23 cellular contexts compared by ENCODE assay signal in the genomic region with DNA sequence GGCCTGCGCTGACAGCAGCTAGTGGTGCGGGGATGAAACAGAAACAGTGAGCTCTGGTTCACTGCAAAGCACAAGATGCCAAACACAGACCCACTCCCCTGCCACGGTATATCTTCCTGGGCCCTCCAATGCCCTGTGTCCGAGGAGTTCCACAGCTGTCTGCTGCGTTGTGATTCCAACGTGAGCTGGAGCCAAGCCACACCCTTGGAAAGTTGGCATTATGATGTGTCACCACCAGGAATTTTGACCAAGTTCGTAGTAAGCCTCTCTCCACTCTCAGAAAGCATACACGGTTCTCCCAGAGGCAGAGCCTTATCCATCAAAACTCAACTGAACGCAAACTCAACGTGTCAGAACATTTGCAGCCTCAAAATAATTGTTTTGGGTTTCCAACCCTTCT. TPM values are rescaled to one million over a fixed set of nuclear protein-coding genes. Genes with fewer than 3 reads are reported as not detected.
DNase-seq lines count a peak whose midpoint lies in the region; ATAC-seq and TF ChIP-seq lines count a peak whose summit lies in the region.
"Had no signal": no experiment of that assay in that cellular context is flagged by ENCODE, and none has a peak within 500 bp of the region (broad histone marks: within the 10 kb centered on the region; RNA-seq: fewer than 3 reads in every experiment).

No MANE protein-coding gene starts in this region.

- H3K4me2 ChIP-seq in SK-N-SH (no peak overlapping the region), skeletal muscle satellite cell (ENCODE audit: low read length) (peak overlapping the region; percentile 29)

- H3K27ac Mint-ChIP-seq in T-helper 2 cell treated with Interferon-gamma antibody and Interleukin-4, amounts not matched to agents 5 μg/mL and 100 μg/mL, for 36 hours: no peak overlapping the region
- peak overlapping the region in 3 of 9 donors; percentile 12 to 48 (median 25) for H3K27ac Mint-ChIP-seq in naive thymus-derived CD4-positive, alpha-beta T cell
- H3K27ac Mint-ChIP-seq: dendritic cell treated with granulocyte-macrophage colony-stimulating factor and Interleukin-4, amounts not matched to agents 40 ng/mL and 50 ng/mL, for 4 days had no signal

- H3F3A ChIP-seq in SK-N-SH (replicated peaks; ENCODE audit: insufficient read depth): no peaks in the 10 kb centered on the region

- TF ChIP-seq CTCF in SK-N-SH (IDR thresholded peaks at IDR 0.05): no peak
- no peak for TF ChIP-seq CTCF in epithelial cell of esophagus (IDR thresholded peaks at IDR 0.05; ENCODE audit: insufficient read depth, low read depth, low read length, missing control alignments)

- no peaks in the 10 kb centered on the region for H3K9me2 ChIP-seq in SK-N-SH

- ATAC-seq in SK-N-SH treated with all-trans-retinoic acid at 6 μM for 48 hours: peak; percentile 31; the same call in 2 of the 3 replicates
- ATAC-seq in naive thymus-derived CD4-positive, alpha-beta T cell: no peak
- ATAC-seq: gastrocnemius medialis, pancreas had no signal

- H3K9me3 ChIP-seq in SK-N-SH (no peaks in the 10 kb centered on the region), skeletal muscle satellite cell (replicated peaks; ENCODE audit: low read length) (no peaks in the 10 kb centered on the region)
- no peaks in the 10 kb centered on the region for H3K9me3 ChIP-seq in naive thymus-derived CD4-positive, alpha-beta T cell (ENCODE audit: control insufficient read depth in 2 of 3, low read length in 3 of 3)
- H3K9me3 ChIP-seq: gastrocnemius medialis, pancreas, stomach had no signal

- H3K4me3 Mint-ChIP-seq in T-helper 2 cell treated with Interferon-gamma antibody and Interleukin-4, amounts not matched to agents 5 μg/mL and 100 μg/mL, for 36 hours: no peak overlapping the region
- H3K4me3 Mint-ChIP-seq in naive thymus-derived CD4-positive, alpha-beta T cell: no peak overlapping the region
- H3K4me3 Mint-ChIP-seq: dendritic cell treated with granulocyte-macrophage colony-stimulating factor and Interleukin-4, amounts not matched to agents 40 ng/mL and 50 ng/mL, for 4 days had no signal

- no peak for TF ChIP-seq RAD21 in SK-N-SH (IDR thresholded peaks at IDR 0.05; ENCODE audit: low read length)

- H4K20me1 ChIP-seq in SK-N-SH (ENCODE audit: insufficient read depth): no peaks in the 10 kb centered on the region

- H3K27me3 ChIP-seq in SK-N-SH (ENCODE audit: insufficient read depth): no peaks in the 10 kb centered on the region
- H3K27me3 ChIP-seq in skeletal muscle satellite cell (ENCODE audit: control insufficient read depth, insufficient read depth, low read length): no peaks in the 10 kb centered on the region
- no peaks in the 10 kb centered on the region for H3K27me3 ChIP-seq in naive thymus-derived CD4-positive, alpha-beta T cell (ENCODE audit: control insufficient read depth in 2 of 2, insufficient read depth in 2 of 2, low read length in 2 of 2)
- H3K27me3 ChIP-seq: cardiac muscle cell, gastrocnemius medialis, pancreas, stomach had no signal

- DNase-seq in SK-N-SH (no peak), M059J (ENCODE audit: low read depth) (peak; percentile 35), epithelial cell of esophagus (ENCODE audit: low read depth) (peak; percentile 35), activated gamma-delta T cell (lab: John Stamatoyannopoulos, UW) (no peak)
- no peak for DNase-seq in T-helper 2 cell treated with Interferon-gamma antibody and Interleukin-4, amounts not matched to agents 5 μg/mL and 100 μg/mL, for 36 hours (ENCODE audit: low spot score)
- no peak for DNase-seq in naive thymus-derived CD4-positive, alpha-beta T cell
- DNase-seq: activated effector memory CD4-positive, alpha-beta T cell treated with Interleukin-2 at 50 U/mL for 16 hours; C1 segment of cervical spinal cord; gastrocnemius medialis; islet precursor cell; NCI-H1417 treated with DMSO at 0.1 percent for 48 hours; NCI-H2107; NCI-H510A; pancreas; stimulated activated CD4-positive, alpha-beta T cell treated with anti-CD3 and anti-CD28 coated beads, Interleukin-2, amount 100 ng/mL, for 48 hours; stomach; trophoblast cell had no signal

- POLR2A ChIA-PET in SK-N-SH (lab: Yijun Ruan, JAX): no interaction called here
- POLR2A ChIA-PET in naive thymus-derived CD4-positive, alpha-beta T cell (lab: Charles Lee): no interaction called here

- H3K4me3 ChIP-seq in SK-N-SH (ENCODE audit: low read depth in 2 of 2, low read length in 1 of 2) (no peak overlapping the region), epithelial cell of esophagus (ENCODE audit: low read length) (no peak overlapping the region), skeletal muscle satellite cell (ENCODE audit: low read length) (no peak overlapping the region)
- no peak overlapping the region for H3K4me3 ChIP-seq in naive thymus-derived CD4-positive, alpha-beta T cell (ENCODE audit: low read length)
- H3K4me3 ChIP-seq: cardiac muscle cell, gastrocnemius medialis, pancreas, skin epidermis, stomach had no signal

- H3K4me1 Mint-ChIP-seq in T-helper 2 cell treated with Interferon-gamma antibody and Interleukin-4, amounts not matched to agents 5 μg/mL and 100 μg/mL, for 36 hours (ENCODE audit: low read depth): no peaks in the 10 kb centered on the region
- peaks cover 0 to 2% (median 0%) of the 10 kb centered on the region in 7 donors for H3K4me1 Mint-ChIP-seq in naive thymus-derived CD4-positive, alpha-beta T cell

- no peak for TF ChIP-seq EP300 in SK-N-SH (IDR thresholded peaks at IDR 0.05; ENCODE audit: borderline replicate concordance in 1 of 2, low read depth in 1 of 2, low read length in 1 of 2)

- 77% methylated on average over 10 of the region's 10 CpGs for WGBS in SK-N-SH (ENCODE audit: low lambda C conversion rate)

- intact Hi-C loops in naive thymus-derived CD4-positive, alpha-beta T cell (cut with micrococcal nuclease): no loop called here

- no peaks in the 10 kb centered on the region for H3K27me3 Mint-ChIP-seq in T-helper 2 cell treated with Interferon-gamma antibody and Interleukin-4, amounts not matched to agents 5 μg/mL and 100 μg/mL, for 36 hours (ENCODE audit: low read depth)
- H3K27me3 Mint-ChIP-seq in naive thymus-derived CD4-positive, alpha-beta T cell: no peaks in the 10 kb centered on the region
- H3K27me3 Mint-ChIP-seq: dendritic cell treated with granulocyte-macrophage colony-stimulating factor and Interleukin-4, amounts not matched to agents 40 ng/mL and 50 ng/mL, for 4 days had no signal

- H3K27ac ChIP-seq in SK-N-SH (ENCODE audit: low read depth in 2 of 2, low read length in 1 of 2): no peak overlapping the region
- H3K27ac ChIP-seq in naive thymus-derived CD4-positive, alpha-beta T cell (ENCODE audit: low read depth, low read length): no peak overlapping the region
- H3K27ac ChIP-seq: 22Rv1, cardiac muscle cell, gastrocnemius medialis, pancreas, skin epidermis, stomach had no signal

- H3K9ac ChIP-seq in SK-N-SH (no peak overlapping the region), skeletal muscle satellite cell (ENCODE audit: low read depth, low read length) (no peak overlapping the region)

- H3K36me3 ChIP-seq in SK-N-SH (replicated peaks in 1 of 2; ENCODE audit: control insufficient read depth in 1 of 2, insufficient read depth in 2 of 2, low read length in 1 of 2) (peaks cover 49 to 95% of the 10 kb centered on the region in 2 experiments), skeletal muscle satellite cell (ENCODE audit: insufficient read depth, low read length) (peaks cover 59% of the 10 kb centered on the region)
- peaks cover 12 to 95% (median 23%) of the 10 kb centered on the region in 3 experiments for H3K36me3 ChIP-seq in naive thymus-derived CD4-positive, alpha-beta T cell (ENCODE audit: control insufficient read depth in 2 of 3, insufficient read depth in 3 of 3, low read length in 3 of 3)

- no peaks in the 10 kb centered on the region for H3K9me3 Mint-ChIP-seq in T-helper 2 cell treated with Interferon-gamma antibody and Interleukin-4, amounts not matched to agents 5 μg/mL and 100 μg/mL, for 36 hours
- H3K9me3 Mint-ChIP-seq in naive thymus-derived CD4-positive, alpha-beta T cell: peaks cover 0 to 2% (median 0%) of the 10 kb centered on the region in 11 donors
- H3K9me3 Mint-ChIP-seq: dendritic cell treated with granulocyte-macrophage colony-stimulating factor and Interleukin-4, amounts not matched to agents 40 ng/mL and 50 ng/mL, for 4 days had no signal

- H2AFZ ChIP-seq in SK-N-SH (ENCODE audit: low read depth): no peak overlapping the region

- CTCF ChIA-PET in SK-N-SH (lab: Yijun Ruan, JAX): interaction anchor here (0.7 to 1.6 kb wide), 4 partner anchors 10 to 123 kb away, joined by 3 read pairs; no protein-coding TSS in a partner anchor
- CTCF ChIA-PET in naive thymus-derived CD4-positive, alpha-beta T cell (lab: Charles Lee): interaction anchor here (0.6 kb wide), 1 partner anchor 113 kb away, joined by 4 read pairs; no protein-coding TSS in a partner anchor

- peaks cover 7 to 31% of the 10 kb centered on the region in 2 experiments; a peak in 3 of 4 replicates for H3K4me1 ChIP-seq in SK-N-SH (ENCODE audit: control insufficient read depth in 1 of 2, insufficient read depth in 2 of 2, low read depth in 1 of 2, low read length in 1 of 2)
- H3K4me1 ChIP-seq in skeletal muscle satellite cell (ENCODE audit: control insufficient read depth, insufficient read depth, low read length): peaks cover 20% of the 10 kb centered on the region
- H3K4me1 ChIP-seq in naive thymus-derived CD4-positive, alpha-beta T cell (ENCODE audit: control insufficient read depth in 2 of 2, insufficient read depth in 2 of 2, low read length in 2 of 2): no peaks in the 10 kb centered on the region
- H3K4me1 ChIP-seq: gastrocnemius medialis, pancreas had no signal

- H3K79me2 ChIP-seq in SK-N-SH (ENCODE audit: insufficient read depth): no peaks in the 10 kb centered on the region; the same call in 1 of the 2 replicates

- peaks cover 50% of the 10 kb centered on the region for H3K36me3 Mint-ChIP-seq in T-helper 2 cell treated with Interferon-gamma antibody and Interleukin-4, amounts not matched to agents 5 μg/mL and 100 μg/mL, for 36 hours (ENCODE audit: low read depth)
- peaks cover 7 to 41% (median 19%) of the 10 kb centered on the region in 5 donors for H3K36me3 Mint-ChIP-seq in naive thymus-derived CD4-positive, alpha-beta T cell

TF ChIP-seq in SK-N-SH treated with all-trans-retinoic acid at 6 μM for 48 hours, 23 proteins besides CTCF, POLR2A, EP300 and RAD21 (continues in another document):
- TF ChIP-seq CSDC2 (CRISPR knock-in tag; IDR thresholded peaks at IDR 0.05) (no peak), ZNF565 (CRISPR knock-in tag; conservative IDR thresholded peaks at IDR 0.05; ENCODE audit: low read depth) (no peak), ESRRG (CRISPR knock-in tag; IDR thresholded peaks at IDR 0.05) (no peak)

RNA-seq across cellular contexts. Expression of gene MACROH2A1, which starts 55.6 kb away (rescaled TPM):
- polyA plus RNA-seq in SK-N-SH (2012; rRNA removed): 146 and 165 TPM in 2 replicates
- 96.4 and 128 TPM in 2 replicates for polyA plus RNA-seq in SK-N-SH (2012; cell fraction: cytosol; rRNA removed)
- polyA plus RNA-seq in SK-N-SH (2012; cell fraction: nucleus; rRNA removed): 251 and 315 TPM in 2 replicates
- 349 and 422 TPM in 2 replicates for total RNA-seq in M059J (2014; rRNA removed; shearing (Covaris generic))
- 123 and 144 TPM in 2 replicates for total RNA-seq in skeletal muscle satellite cell (2012; rRNA removed)
- 100 to 1,000 TPM; 109 to 288 (median 140) TPM for total RNA-seq in naive thymus-derived CD4-positive, alpha-beta T cell
- 100 to 1,000 TPM; 123 to 133 TPM for polyA plus RNA-seq in naive thymus-derived CD4-positive, alpha-beta T cell

Comparison
In these comparisons a context has a peak if more than half of its experiments do, and no peak if none do; other contexts are left out.
1. DNase-seq: peak in M059J (single experiment) and epithelial cell of esophagus (single experiment); none in SK-N-SH (single experiment), activated gamma-delta T cell (single experiment), T-helper 2 cell treated with Interferon-gamma antibody and Interleukin-4, amounts not matched to agents 5 μg/mL and 100 μg/mL, for 36 hours (single experiment) and naive thymus-derived CD4-positive, alpha-beta T cell (0 of 9).